6 cellular contexts compared by ENCODE assay signal in genomic region chr15:27746556-27746955, GRCh38.
"Had no signal": no experiment of that assay in that cellular context is flagged by ENCODE, and none has a peak within 500 bp of the region (broad histone marks: within the 10 kb centered on the region; RNA-seq: fewer than 3 reads in every experiment).

No MANE protein-coding gene starts in this region.

- H3K4me3 ChIP-seq: GM23248, K562 had no signal

- DNase-seq: GM23248, GOT3, H9, HCEC 1CT, IMR-90 had no signal

- H3K9ac ChIP-seq: GM23248 had no signal

- H3K27ac ChIP-seq: GM23248 had no signal

- ATAC-seq: K562 had no signal

- H3K27ac Mint-ChIP-seq: H9 had no signal

- H2AFZ ChIP-seq: GM23248 had no signal

- H3K4me3 Mint-ChIP-seq: H9 had no signal
